Comparison of ENCODE assay signal across 9 cellular contexts in the genomic region with DNA sequence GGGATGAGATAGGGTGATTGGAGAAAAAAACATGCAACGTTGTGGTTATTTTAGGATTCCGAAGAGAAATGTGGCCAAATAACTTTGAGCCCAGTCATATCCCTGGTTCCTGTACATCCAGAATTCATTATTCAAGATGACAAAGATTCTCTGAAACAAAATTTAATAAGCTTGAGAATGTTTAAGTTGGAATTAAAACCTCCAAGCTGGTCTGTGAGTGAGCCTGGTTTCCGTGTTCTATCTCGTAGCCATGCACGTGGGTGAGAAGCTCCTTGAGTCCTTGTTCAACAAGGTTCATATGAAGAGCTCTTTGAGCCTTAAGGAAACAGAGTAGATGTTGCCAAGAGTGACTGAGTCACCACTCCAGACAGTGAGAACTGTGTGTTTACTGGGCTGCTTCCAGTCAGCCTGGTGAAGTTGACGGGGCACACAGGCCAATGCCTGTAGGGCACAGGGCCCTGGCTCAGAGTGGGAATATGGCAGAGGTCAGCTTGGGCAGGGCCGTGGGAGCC.
DNase-seq lines count a peak whose midpoint lies in the region; ATAC-seq, FAIRE-seq and TF ChIP-seq lines count a peak whose summit lies in the region.
"Had no signal": no experiment of that assay in that cellular context is flagged by ENCODE, and none has a peak within 500 bp of the region (broad histone marks: within the 10 kb centered on the region; RNA-seq: fewer than 3 reads in every experiment).

No MANE protein-coding gene starts in this region.

- H3K4me3 ChIP-seq in right atrium auricular region (no peak overlapping the region), cardiac fibroblast (replicated peaks in 1 of 2; ENCODE audit: low read depth in 2 of 2, low read length in 2 of 2) (no peak overlapping the region), testis (no peak overlapping the region)
- H3K4me3 ChIP-seq: tibial nerve had no signal

- ATAC-seq in Right ventricle myocardium inferior (peak; percentile 84), left lobe of liver (peak; percentile 93), HG03442 (IDR thresholded peaks at IDR 0.05; ENCODE audit: unreplicated experiment) (no peak)

- H3K27ac ChIP-seq in right atrium auricular region (peak overlapping the region in 1 of 2 donors; percentile 4), testis (no peak overlapping the region)

- intact Hi-C loops in Right ventricle myocardium inferior (cut with DNase I): no loop called here
- intact Hi-C loops in testis (cut with DNase I; ENCODE audit: low total_unique reads): no loop called here

- TF ChIP-seq CTCF in right atrium auricular region (IDR thresholded peaks at IDR 0.05) (no peak), cardiac fibroblast (IDR thresholded peaks at IDR 0.05; ENCODE audit: low read depth, low read length) (no peak), testis (IDR thresholded peaks at IDR 0.05) (no peak)

- no peaks in the 10 kb centered on the region for H3K27me3 ChIP-seq in right atrium auricular region
- H3K27me3 ChIP-seq in testis: no peaks in the 10 kb centered on the region
- H3K27me3 ChIP-seq: tibial nerve had no signal

- FAIRE-seq in frontal cortex (lab: Jason Lieb, UNC): no peak

- H3K4me1 ChIP-seq in right atrium auricular region (peaks cover 0 to under 1% of the 10 kb centered on the region in 2 donors), testis (no peaks in the 10 kb centered on the region)

- no peaks in the 10 kb centered on the region for H3K36me3 ChIP-seq in right atrium auricular region
- H3K36me3 ChIP-seq in testis (ENCODE audit: low read depth, missing control alignments): no peaks in the 10 kb centered on the region

- 81 to 90% methylated on average over 7 of the region's 7 CpGs for WGBS in testis, 2 donors

- H3K9me3 ChIP-seq in right atrium auricular region: no peaks in the 10 kb centered on the region
- no peaks in the 10 kb centered on the region for H3K9me3 ChIP-seq in testis
- H3K9me3 ChIP-seq: tibial nerve had no signal

- no peak for DNase-seq in Right ventricle myocardium inferior (ENCODE audit: missing footprints)
- no peak for DNase-seq in right atrium auricular region (ENCODE audit: low spot score)
- DNase-seq in cardiac fibroblast (ENCODE audit: low read depth in 2 of 2): peak; percentile 94 to 97
- DNase-seq in left lobe of liver (ENCODE audit: low spot score): peak; percentile 74
- DNase-seq in NCI-H82 treated with DMSO at 0.1 percent for 48 hours (lab: John Stamatoyannopoulos, UW; ENCODE audit: unreplicated experiment): no peak
- no peak for DNase-seq in testis
- DNase-seq in frontal cortex (ENCODE audit: low spot score in 2 of 2): no peak

- TF ChIP-seq POLR2A in testis (IDR thresholded peaks at IDR 0.05): no peak

Comparison
In these comparisons a context has a peak if more than half of its experiments do, and no peak if none do; other contexts are left out.
1. DNase-seq: peak in cardiac fibroblast (2 of 2) and left lobe of liver (single experiment); none in Right ventricle myocardium inferior (single experiment), right atrium auricular region (single experiment), NCI-H82 treated with DMSO at 0.1 percent for 48 hours (single experiment), testis (single experiment) and frontal cortex (0 of 2).